ENCODE assay signal across 28 cellular contexts in the genomic region with DNA sequence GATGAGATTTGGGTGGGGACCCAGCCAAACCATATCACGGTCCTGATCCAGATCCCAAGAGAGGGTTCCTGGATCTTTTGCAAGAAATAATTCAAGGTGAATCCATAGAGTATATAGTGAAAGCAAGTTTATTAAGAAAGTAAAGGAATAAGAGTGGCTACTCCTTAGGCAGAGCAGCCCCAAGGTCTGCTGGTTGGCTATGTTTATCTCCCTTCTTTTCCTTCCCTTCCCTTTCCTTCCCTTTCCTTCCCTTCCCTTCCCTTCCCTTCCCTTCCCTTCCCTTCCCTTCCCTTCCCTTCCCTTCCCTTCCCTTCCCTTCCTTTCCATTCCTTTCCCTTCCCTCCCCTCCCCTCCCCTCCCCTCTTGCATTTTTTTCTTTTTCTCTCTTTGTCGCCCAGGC.
"Had no signal": no experiment of that assay in that cellular context is flagged by ENCODE, and none has a peak within 500 bp of the region (broad histone marks: within the 10 kb centered on the region; RNA-seq: fewer than 3 reads in every experiment).

No MANE protein-coding gene starts in this region.

- H3K4me3 Mint-ChIP-seq: stimulated activated effector memory CD8-positive, alpha-beta T cell treated with anti-CD3 and anti-CD28 coated beads, Interleukin-12 subunit alpha, Interleukin-12 subunit beta, amount 100 ng/mL, for 72 hours; stimulated activated memory B cell treated with anti-CD40 and anti-IgM and Interleukin-4, amounts not matched to agents 10 μg/mL and 1 μg/mL and 100 μg/mL, for 72 hours; stimulated activated naive CD8-positive, alpha-beta T cell treated with anti-CD3 and anti-CD28 coated beads, Interleukin-15, Interleukin-2, amounts not matched to agents 100 ng/mL and 50 ng/mL, for 24 hours; type B pancreatic cell had no signal

- ATAC-seq: stimulated activated effector memory CD8-positive, alpha-beta T cell treated with anti-CD3 and anti-CD28 coated beads, Interleukin-12 subunit alpha, Interleukin-12 subunit beta, amount 100 ng/mL, for 72 hours; stimulated activated memory B cell treated with anti-CD40 and anti-IgM and Interleukin-4, amounts not matched to agents 10 μg/mL and 1 μg/mL and 100 μg/mL, for 72 hours; stimulated activated naive CD8-positive, alpha-beta T cell treated with anti-CD3 and anti-CD28 coated beads, Interleukin-15, Interleukin-2, amounts not matched to agents 100 U/mL and 50 U/mL, for 24 hours; upper lobe of right lung had no signal

- H3K27ac ChIP-seq: stomach, suprapubic skin, testis, thoracic aorta, thyroid gland, tibial artery, tibial nerve, transverse colon, upper lobe of left lung, upper lobe of right lung, uterus, vagina had no signal

- H3K27me3 ChIP-seq: stomach, suprapubic skin, testis, thyroid gland, tibial artery, tibial nerve, transverse colon, upper lobe of left lung, upper lobe of right lung, uterus, vagina had no signal

- H3K9me3 ChIP-seq: stomach, suprapubic skin, testis, thoracic aorta, thyroid gland, tibial artery, tibial nerve, transverse colon, upper lobe of left lung, upper lobe of right lung, uterus, vagina had no signal

- DNase-seq: stimulated activated CD4-positive, alpha-beta T cell treated with anti-CD3 and anti-CD28 coated beads, Interleukin-2, amount 100 ng/mL, for 48 hours; stimulated activated CD4-positive, alpha-beta T cell treated with anti-CD3 and anti-CD28 coated beads, Interleukin-4, amount 100 ng/mL, for 1 hour; stimulated activated CD4-positive, alpha-beta T cell treated with anti-CD3 and anti-CD28 coated beads, Interleukin-4, amount 100 ng/mL, for 24 hours; stimulated activated CD4-positive, alpha-beta T cell treated with anti-CD3 and anti-CD28 coated beads, Interleukin-4, amount 100 ng/mL, for 4 hours; stimulated activated CD8-positive, alpha-beta memory T cell treated with anti-CD3 and anti-CD28 coated beads, Interleukin-4, amount 100 ng/mL, for 48 hours; stimulated activated naive CD4-positive, alpha-beta T cell; stimulated activated naive CD4-positive, alpha-beta T cell treated with Interleukin-2 at 50 U/mL for 16 hours; stimulated activated naive CD8-positive, alpha-beta T cell treated with anti-CD3 and anti-CD28 coated beads, Interleukin-15, Interleukin-2, amounts not matched to agents 100 U/mL and 50 U/mL, for 24 hours; stomach; substantia nigra; testis; thyroid gland; tibial artery; transverse colon; trophoblast cell; upper lobe of left lung; upper lobe of right lung; uterus had no signal

- H3K4me1 Mint-ChIP-seq: stimulated activated effector memory CD8-positive, alpha-beta T cell treated with anti-CD3 and anti-CD28 coated beads, Interleukin-12 subunit alpha, Interleukin-12 subunit beta, amount 100 ng/mL, for 72 hours had no signal

- H3K27ac Mint-ChIP-seq: stimulated activated effector memory CD8-positive, alpha-beta T cell treated with anti-CD3 and anti-CD28 coated beads, Interleukin-12 subunit alpha, Interleukin-12 subunit beta, amount 100 ng/mL, for 72 hours; stimulated activated memory B cell treated with anti-CD40 and anti-IgM and Interleukin-4, amounts not matched to agents 10 μg/mL and 1 μg/mL and 100 μg/mL, for 72 hours; stimulated activated naive CD8-positive, alpha-beta T cell treated with anti-CD3 and anti-CD28 coated beads, Interleukin-15, Interleukin-2, amounts not matched to agents 100 ng/mL and 50 ng/mL, for 24 hours; type B pancreatic cell had no signal

- H3K9me3 Mint-ChIP-seq: stimulated activated effector memory CD8-positive, alpha-beta T cell treated with anti-CD3 and anti-CD28 coated beads, Interleukin-12 subunit alpha, Interleukin-12 subunit beta, amount 100 ng/mL, for 72 hours; stimulated activated memory B cell treated with anti-CD40 and anti-IgM and Interleukin-4, amounts not matched to agents 10 μg/mL and 1 μg/mL and 100 μg/mL, for 72 hours; stimulated activated naive CD8-positive, alpha-beta T cell treated with anti-CD3 and anti-CD28 coated beads, Interleukin-15, Interleukin-2, amounts not matched to agents 100 ng/mL and 50 ng/mL, for 24 hours; type B pancreatic cell had no signal

- H3K36me3 Mint-ChIP-seq: stimulated activated effector memory CD8-positive, alpha-beta T cell treated with anti-CD3 and anti-CD28 coated beads, Interleukin-12 subunit alpha, Interleukin-12 subunit beta, amount 100 ng/mL, for 72 hours; stimulated activated memory B cell treated with anti-CD40 and anti-IgM and Interleukin-4, amounts not matched to agents 10 μg/mL and 1 μg/mL and 100 μg/mL, for 72 hours; type B pancreatic cell had no signal

- H3K4me3 ChIP-seq: stomach, suprapubic skin, testis, thoracic aorta, thyroid gland, tibial artery, tibial nerve, transverse colon, upper lobe of left lung, upper lobe of right lung, uterus, vagina had no signal

- H3K4me1 ChIP-seq: stomach, suprapubic skin, testis, thyroid gland, tibial artery, upper lobe of left lung, upper lobe of right lung, uterus, vagina had no signal

- H3K27me3 Mint-ChIP-seq: stimulated activated naive CD8-positive, alpha-beta T cell treated with anti-CD3 and anti-CD28 coated beads, Interleukin-15, amount 100 ng/mL, for 72 hours had no signal

- H3K36me3 ChIP-seq: stomach, suprapubic skin, thoracic aorta, thyroid gland, tibial artery, tibial nerve, transverse colon, upper lobe of left lung, upper lobe of right lung, uterus, vagina had no signal

- FAIRE-seq: urothelium cell line had no signal
